8 cellular contexts compared by ENCODE assay signal in the genomic region with DNA sequence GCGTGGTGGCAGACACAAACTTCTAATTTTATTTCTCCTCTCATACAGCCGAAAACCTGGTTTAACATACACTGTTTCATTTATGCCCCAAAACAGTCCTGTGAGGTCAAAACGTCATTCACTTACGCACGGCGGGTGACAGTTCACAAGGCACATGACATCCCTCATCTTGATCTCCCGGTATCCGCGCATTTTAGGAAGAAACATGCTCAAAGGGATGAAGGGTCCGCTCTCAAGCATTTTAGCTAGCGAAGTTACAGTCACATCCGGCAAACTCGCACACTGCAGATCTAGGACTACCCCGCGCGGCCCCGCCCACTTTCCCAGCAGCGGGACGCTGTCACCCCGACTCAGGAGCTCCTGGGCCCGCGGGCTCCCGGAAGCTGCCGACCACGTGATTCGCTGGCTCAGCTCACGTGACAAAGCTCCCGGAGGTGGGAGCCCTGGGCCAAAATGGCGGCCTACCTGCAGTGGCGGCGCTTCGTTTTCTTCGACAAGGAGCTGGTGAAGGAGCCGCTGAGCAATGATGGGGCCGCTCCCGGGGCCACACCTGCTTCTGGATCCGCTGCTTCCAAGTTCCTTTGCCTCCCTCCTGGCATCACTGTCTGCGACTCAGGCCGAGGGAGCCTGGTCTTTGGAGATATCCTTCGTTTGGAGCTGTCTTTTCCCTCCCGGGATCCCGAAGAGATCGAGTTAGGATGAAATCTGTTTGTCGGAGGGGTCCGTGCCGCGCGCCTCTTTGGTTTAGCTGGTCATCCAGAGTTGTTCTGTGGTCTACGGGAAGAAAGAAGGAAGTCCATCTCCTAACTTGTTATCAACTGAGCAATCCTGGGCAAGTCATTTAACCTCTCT.
DNase-seq lines count a peak whose midpoint lies in the region; ATAC-seq lines count a peak whose summit lies in the region.

A gene (plus strand): TSS at position 448 of the 852 bp plus-strand sequence. CDS start 6 bp downstream, at position 454.

- peak; percentile 95 for ATAC-seq in GM18909 (IDR thresholded peaks at IDR 0.05; ENCODE audit: poor library complexity, unreplicated experiment)
- peak; percentile 95 for ATAC-seq in HG03175 (IDR thresholded peaks at IDR 0.05; ENCODE audit: unreplicated experiment)

- DNase-seq in AG08395 (ENCODE audit: low spot score) (peak; percentile 99), NCI-H345 treated with DMSO at 0.1 percent for 48 hours (lab: John Stamatoyannopoulos, UW; ENCODE audit: unreplicated experiment) (peak; percentile 88), inferior parietal cortex (ENCODE audit: extremely low spot score) (peak; percentile 96)
- peak; percentile 91 to 96 (median 94) for DNase-seq in activated CD4-positive, CD25-positive, alpha-beta regulatory T cell (lab: John Stamatoyannopoulos, UW)
- peak; percentile 98 for DNase-seq in central memory CD4-positive, alpha-beta T cell
- DNase-seq in stimulated activated CD4-positive, alpha-beta T cell treated with anti-CD3 and anti-CD28 coated beads, Interleukin-12 subunit alpha, Interleukin-12 subunit beta, amount 100 ng/mL, for 24 hours (ENCODE audit: low read depth in 2 of 2), result peak; percentile 91 to 98

Comparison
In these comparisons a context has a peak if more than half of its experiments do, and no peak if none do; other contexts are left out.
1. Peak in every context shown above with its lines: DNase-seq and ATAC-seq.